In the genomic region with DNA sequence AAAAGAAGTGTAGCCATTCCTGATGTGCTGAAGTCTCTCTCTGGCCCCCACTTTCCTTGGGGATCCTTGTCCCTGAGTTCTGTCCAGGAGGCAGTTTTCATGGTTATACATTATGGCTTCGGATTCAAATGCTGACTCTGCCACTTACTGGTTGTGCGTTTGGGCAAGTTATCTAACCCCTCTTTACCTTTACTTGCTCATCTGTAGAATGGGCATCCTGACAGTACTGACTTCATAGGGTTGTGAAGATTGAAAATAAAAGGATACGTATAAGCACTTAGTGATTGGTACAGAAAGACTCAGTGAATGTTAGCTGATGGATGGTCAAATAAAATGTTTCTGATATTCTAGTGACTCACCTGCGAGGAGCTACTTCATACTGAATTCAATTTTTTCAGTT, we compare ENCODE assay signal across 30 cellular contexts.
"Had no signal": no experiment of that assay in that cellular context is flagged by ENCODE, and none has a peak within 500 bp of the region (broad histone marks: within the 10 kb centered on the region; RNA-seq: fewer than 3 reads in every experiment).

No MANE protein-coding gene starts in this region.

- H3K27ac ChIP-seq: neutrophil, ovary, sigmoid colon, uterus had no signal

- H3K27me3 ChIP-seq: esophagus squamous epithelium, gastrocnemius medialis, neutrophil, ovary, sigmoid colon, uterus had no signal

- DNase-seq: activated CD4-positive, alpha-beta memory T cell treated with anti-CD3 and anti-CD28 coated beads for 36 hours; activated CD4-positive, alpha-beta T cell treated with anti-CD3 and anti-CD28 coated beads, Interleukin-2, amount 10 ng/mL, durations not matched to agents 24 days and 14 days; activated CD4-positive, CD25-positive, alpha-beta regulatory T cell treated with anti-CD3 and anti-CD28 coated beads, Interleukin-2, amount 50 U/mL, for 72 hours; activated CD8-positive, alpha-beta memory T cell treated with anti-CD3 and anti-CD28 coated beads, Interleukin-2, amount 50 U/mL, for 4 hours; activated naive CD8-positive, alpha-beta T cell treated with anti-CD3 and anti-CD28 coated beads, Interleukin-2, amount 50 U/mL, for 24 hours; activated T-cell treated with anti-CD3 and anti-CD28 coated beads, Interleukin-2, amount 50 U/mL, for 24 hours; amygdala; dermis blood vessel endothelial cell; effector CD4-positive, alpha-beta T cell; esophagus squamous epithelium; gastrocnemius medialis; glutamatergic neuron; left cardiac atrium; left ventricle myocardium superior; nephron progenitor cell; ovary; sigmoid colon; small intestine; stimulated activated CD4-positive, alpha-beta T cell treated with anti-CD3 and anti-CD28 coated beads, Interleukin-1b, Interleukin-23, amount 100 ng/mL, for 48 hours; stimulated activated CD4-positive, alpha-beta T cell treated with anti-CD3 and anti-CD28 coated beads, Interleukin-4, amount 100 ng/mL, for 4 hours; stimulated activated CD8-positive, alpha-beta memory T cell treated with anti-CD3 and anti-CD28 coated beads, Interleukin-4, amount 100 ng/mL, for 48 hours; stimulated activated naive CD8-positive, alpha-beta T cell treated with anti-CD3 and anti-CD28 coated beads, Interleukin-15, amount 100 ng/mL, for 72 hours; substantia nigra; T-helper 2 cell; uterus had no signal

- H3K4me1 ChIP-seq: uterus had no signal

- FAIRE-seq: bronchial epithelial cell, colon, keratinocyte, small intestine had no signal

- H3K36me3 ChIP-seq: gastrocnemius medialis, neutrophil, ovary, uterus had no signal

- H3K4me3 ChIP-seq: esophagus squamous epithelium, gastrocnemius medialis, ovary, sigmoid colon, uterus had no signal

- ATAC-seq: activated naive CD8-positive, alpha-beta T cell treated with anti-CD3 and anti-CD28 coated beads, Interleukin-2, amount 50 U/mL, for 24 hours; gastrocnemius medialis; left cardiac atrium; left ventricle myocardium superior; stimulated activated memory B cell treated with anti-CD40 and anti-IgM and Interleukin-4, amounts not matched to agents 10 μg/mL and 1 μg/mL and 100 μg/mL, for 72 hours; stimulated activated naive CD8-positive, alpha-beta T cell treated with anti-CD3 and anti-CD28 coated beads, Interleukin-15, amount 100 ng/mL, for 72 hours had no signal

- H3K9me3 ChIP-seq: esophagus squamous epithelium, gastrocnemius medialis, neutrophil, ovary, sigmoid colon, uterus had no signal
